Comparison of ENCODE assay signal across 20 cellular contexts in genomic region chr22:39432361-39432811, GRCh38. TPM values are rescaled to one million over a fixed set of nuclear protein-coding genes. Genes with fewer than 3 reads are reported as not detected.
DNase-seq lines count a peak whose midpoint lies in the region; ATAC-seq, FAIRE-seq and TF ChIP-seq lines count a peak whose summit lies in the region.
"Had no signal": no experiment of that assay in that cellular context is flagged by ENCODE, and none has a peak within 500 bp of the region (broad histone marks: within the 10 kb centered on the region; RNA-seq: fewer than 3 reads in every experiment).

No MANE protein-coding gene starts in this region.

- dilution Hi-C loops in mammary epithelial cell (cut with HindIII; ENCODE audit: low sequenced_read_pairs), result no loop called here

- no peak for DNase-seq in breast epithelium (ENCODE audit: low spot score in 2 of 2)
- DNase-seq in mammary epithelial cell, result no peak
- no peak for DNase-seq in esophagus squamous epithelium (lab: John Stamatoyannopoulos, UW)
- DNase-seq in upper lobe of left lung, result no peak
- no peak for DNase-seq in urothelium cell line (ENCODE audit: low spot score)
- no peak for DNase-seq in RKO (ENCODE audit: low spot score)
- DNase-seq in activated naive CD8-positive, alpha-beta T cell treated with anti-CD3 and anti-CD28 coated beads for 36 hours, result no peak
- DNase-seq: activated CD8-positive, alpha-beta memory T cell treated with anti-CD3 and anti-CD28 coated beads, Interleukin-2, amount 50 U/mL, for 4 hours; activated naive CD4-positive, alpha-beta T cell treated with anti-CD3 and anti-CD28 coated beads for 36 hours; CD4-positive, CD25-positive, alpha-beta regulatory T cell; natural killer cell; NCI-H187; NCI-H524; stimulated activated CD4-positive, alpha-beta T cell treated with anti-CD3 and anti-CD28 coated beads, Interleukin-2, amount 100 ng/mL, for 48 hours had no signal

- BruUV-seq in mammary epithelial cell (replicated peaks; lab: Mats Ljungman, UMichigan), result no TSS peak

- H3K27me3 ChIP-seq in breast epithelium (no peaks in the 10 kb centered on the region), mammary epithelial cell (ENCODE audit: insufficient read depth, low read length) (no peaks in the 10 kb centered on the region), esophagus squamous epithelium (no peaks in the 10 kb centered on the region), parathyroid adenoma (ENCODE audit: control insufficient read depth, insufficient read depth, low read length) (no peaks in the 10 kb centered on the region), upper lobe of left lung (no peaks in the 10 kb centered on the region)

- in situ Hi-C loops in mammary epithelial cell (cut with MboI; ENCODE audit: low sequenced_read_pairs in 2 of 2), result no loop called here

- TF ChIP-seq CTCF in breast epithelium (IDR thresholded peaks at IDR 0.05), result no peak
- no peak for TF ChIP-seq CTCF in mammary epithelial cell (conservative IDR thresholded peaks at IDR 0.05 in 1 of 2, IDR thresholded peaks at IDR 0.05 in 1 of 2; ENCODE audit: extremely low read depth in 1 of 2, insufficient read depth in 1 of 2, low read depth in 1 of 2, low read length in 2 of 2)
- no peak for TF ChIP-seq CTCF in esophagus squamous epithelium (IDR thresholded peaks at IDR 0.05)
- no peak for TF ChIP-seq CTCF in parathyroid adenoma (IDR thresholded peaks at IDR 0.05)
- no peak for TF ChIP-seq CTCF in upper lobe of left lung (IDR thresholded peaks at IDR 0.05)

- no peaks in the 10 kb centered on the region for H3K9me3 ChIP-seq in breast epithelium
- no peaks in the 10 kb centered on the region for H3K9me3 ChIP-seq in mammary epithelial cell (replicated peaks; ENCODE audit: insufficient read depth, low read length)
- no peaks in the 10 kb centered on the region for H3K9me3 ChIP-seq in esophagus squamous epithelium
- no peaks in the 10 kb centered on the region for H3K9me3 ChIP-seq in parathyroid adenoma (ENCODE audit: control insufficient read depth, low read length)
- H3K9me3 ChIP-seq in upper lobe of left lung, result no peaks in the 10 kb centered on the region

- FAIRE-seq in urothelium cell line (lab: Jason Lieb, UNC), result no peak
- FAIRE-seq: A204.1, HTR-8/SVneo had no signal

- CTCF ChIA-PET in mammary epithelial cell (lab: Charles Lee; ENCODE audit: low non-redundant PET), result no interaction called here

- no peak for TF ChIP-seq EP300 in upper lobe of left lung (IDR thresholded peaks at IDR 0.05)

- H3K4me1 ChIP-seq in breast epithelium (peaks cover 0 to 3% of the 10 kb centered on the region in 2 donors), mammary epithelial cell (ENCODE audit: insufficient read depth, low read length) (peaks cover 12% of the 10 kb centered on the region), esophagus squamous epithelium (peaks cover 12 to 33% (median 15%) of the 10 kb centered on the region in 3 donors), parathyroid adenoma (no peaks in the 10 kb centered on the region), upper lobe of left lung (peaks cover 15 to 25% (median 21%) of the 10 kb centered on the region in 4 donors)

- intact Hi-C loops in breast epithelium (cut with DNase I; ENCODE audit: low total_unique reads), result loop anchor here (10.0 kb wide), 1 partner anchor 82 kb away; no protein-coding TSS in a partner anchor
- intact Hi-C loops in mammary epithelial cell (cut with micrococcal nuclease), result no loop called here
- intact Hi-C loops in esophagus squamous epithelium (cut with DNase I), result no loop called here

- WGBS in mammary epithelial cell (ENCODE audit: low coverage, missing lambda C conversion rate), result 93% methylated on average over 5 of the region's 10 CpGs
- WGBS in esophagus squamous epithelium, 2 donors, result 83 to 87% methylated on average over 3 to 7 of the region's 10 CpGs
- 72 to 77% methylated on average over 5 to 10 of the region's 10 CpGs for WGBS in upper lobe of left lung, 2 donors

- H3K9ac ChIP-seq in mammary epithelial cell (ENCODE audit: insufficient read depth, low read length) (no peak overlapping the region), parathyroid adenoma (no peak overlapping the region)

- no peaks in the 10 kb centered on the region for H3K9me3 Mint-ChIP-seq in activated naive CD8-positive, alpha-beta T cell treated with anti-CD3 and anti-CD28 coated beads for 36 hours
- H3K9me3 Mint-ChIP-seq: activated naive CD4-positive, alpha-beta T cell treated with anti-CD3 and anti-CD28 coated beads for 36 hours; CD4-positive, CD25-positive, alpha-beta regulatory T cell; natural killer cell; WTC11 had no signal

- TF ChIP-seq POLR2A in breast epithelium (IDR thresholded peaks at IDR 0.05), result no peak
- no peak for TF ChIP-seq POLR2A in esophagus squamous epithelium (IDR thresholded peaks at IDR 0.05)
- no peak for TF ChIP-seq POLR2A in upper lobe of left lung (IDR thresholded peaks at IDR 0.05)

- H3K79me2 ChIP-seq in mammary epithelial cell (ENCODE audit: insufficient read depth, low read length) (no peaks in the 10 kb centered on the region), parathyroid adenoma (no peaks in the 10 kb centered on the region)

- no peak overlapping the region for H3K4me2 ChIP-seq in mammary epithelial cell (ENCODE audit: insufficient read depth, low read depth, low read length)
- no peak overlapping the region for H3K4me2 ChIP-seq in parathyroid adenoma (ENCODE audit: low read length)

- no peak overlapping the region for H3K27ac Mint-ChIP-seq in activated naive CD8-positive, alpha-beta T cell treated with anti-CD3 and anti-CD28 coated beads for 36 hours
- H3K27ac Mint-ChIP-seq: activated naive CD4-positive, alpha-beta T cell treated with anti-CD3 and anti-CD28 coated beads for 36 hours; CD4-positive, CD25-positive, alpha-beta regulatory T cell; natural killer cell; WTC11 had no signal

- H2AFZ ChIP-seq in mammary epithelial cell (ENCODE audit: low read depth, low read length), result no peak overlapping the region
- no peak overlapping the region for H2AFZ ChIP-seq in parathyroid adenoma

- H3K4me1 Mint-ChIP-seq in activated naive CD8-positive, alpha-beta T cell treated with anti-CD3 and anti-CD28 coated beads for 36 hours, result peaks cover 4% of the 10 kb centered on the region
- H3K4me1 Mint-ChIP-seq: natural killer cell had no signal

- no peak for ATAC-seq in upper lobe of left lung (ENCODE audit: low FRiP score in 2 of 2)
- ATAC-seq: natural killer cell, Panc1, WTC11 had no signal

- H3K27ac ChIP-seq in breast epithelium (peak overlapping the region; percentile 38 to 92), mammary epithelial cell (ENCODE audit: insufficient read depth, low read depth, low read length) (no peak overlapping the region), esophagus squamous epithelium (peak overlapping the region; percentile 48 to 85 (median 75)), parathyroid adenoma (peak overlapping the region; percentile 66), upper lobe of left lung (peak overlapping the region; percentile 70 to 91 (median 87))

- H3K36me3 ChIP-seq in breast epithelium (no peaks in the 10 kb centered on the region), mammary epithelial cell (ENCODE audit: insufficient read depth, low read length) (no peaks in the 10 kb centered on the region), esophagus squamous epithelium (peaks cover 18 to 74% (median 22%) of the 10 kb centered on the region in 3 donors), parathyroid adenoma (ENCODE audit: control insufficient read depth, insufficient read depth, low read length) (no peaks in the 10 kb centered on the region), upper lobe of left lung (peaks cover 10 to 58% (median 51%) of the 10 kb centered on the region in 4 donors)

- H3K4me3 Mint-ChIP-seq in activated naive CD8-positive, alpha-beta T cell treated with anti-CD3 and anti-CD28 coated beads for 36 hours, result no peak overlapping the region
- H3K4me3 Mint-ChIP-seq: activated naive CD4-positive, alpha-beta T cell treated with anti-CD3 and anti-CD28 coated beads for 36 hours; CD4-positive, CD25-positive, alpha-beta regulatory T cell; natural killer cell; WTC11 had no signal

- no peaks in the 10 kb centered on the region for H4K20me1 ChIP-seq in mammary epithelial cell (ENCODE audit: insufficient read depth, low read length)

- H3K4me3 ChIP-seq in breast epithelium (no peak overlapping the region), mammary epithelial cell (replicated peaks in 1 of 3; ENCODE audit: insufficient read depth in 1 of 3, low read depth in 2 of 3, low read length in 3 of 3) (no peak overlapping the region), esophagus squamous epithelium (no peak overlapping the region), parathyroid adenoma (ENCODE audit: low read depth, low read length) (no peak overlapping the region), upper lobe of left lung (peak overlapping the region in 1 of 4 donors; percentile 13)

- no peaks in the 10 kb centered on the region for H3K27me3 Mint-ChIP-seq in activated naive CD8-positive, alpha-beta T cell treated with anti-CD3 and anti-CD28 coated beads for 36 hours
- H3K27me3 Mint-ChIP-seq: CD4-positive, CD25-positive, alpha-beta regulatory T cell had no signal

- H3K36me3 Mint-ChIP-seq in activated naive CD8-positive, alpha-beta T cell treated with anti-CD3 and anti-CD28 coated beads for 36 hours, result no peaks in the 10 kb centered on the region
- H3K36me3 Mint-ChIP-seq: natural killer cell had no signal

RNA-seq across cellular contexts. Expression of gene MGAT3, which starts 24.4 kb away (rescaled TPM):
- total RNA-seq in breast epithelium (1 to 10 TPM; 1.9 to 9.4 (median 3.9) TPM), mammary epithelial cell (under 1 TPM in 1 of 2 donors, not detected in 1; under 0.01 TPM), esophagus squamous epithelium (1 to 10 TPM in 1 of 4 donors, under 1 TPM in 3; 0.08 to 1.3 (median 0.62) TPM), upper lobe of left lung (10 to 100 TPM in 5 of 6 donors, 1 to 10 TPM in 1; 5.2 to 45.0 (median 26.0) TPM)
- polyA plus RNA-seq in mammary epithelial cell, result not detected
- not detected for polyA minus RNA-seq in mammary epithelial cell
- 1 to 10 TPM; 1.0 to 1.2 TPM for total RNA-seq in activated naive CD8-positive, alpha-beta T cell treated with anti-CD3 and anti-CD28 coated beads for 36 hours
- total RNA-seq: MCF 10A had no signal
- polyA plus RNA-seq: CD4-positive, CD25-positive, alpha-beta regulatory T cell had no signal

RNA-seq across cellular contexts. Expression of gene TAB1, which starts 32.8 kb away (rescaled TPM):
- total RNA-seq in breast epithelium (10 to 100 TPM; 15.4 to 17.9 (median 16.0) TPM), mammary epithelial cell (10 to 100 TPM; 14.7 to 17.8 TPM), esophagus squamous epithelium (10 to 100 TPM in 3 of 4 donors, 1 to 10 TPM in 1; 7.8 to 15.3 (median 14.5) TPM), upper lobe of left lung (10 to 100 TPM; 15.4 to 34.6 (median 25.9) TPM)
- 16.0 TPM for polyA plus RNA-seq in mammary epithelial cell
- polyA minus RNA-seq in mammary epithelial cell, result 7.5 TPM
- total RNA-seq in activated naive CD8-positive, alpha-beta T cell treated with anti-CD3 and anti-CD28 coated beads for 36 hours, result 10 to 100 TPM; 17.1 to 18.2 TPM
